Comparison of ENCODE assay signal across 18 cellular contexts in the genomic region with DNA sequence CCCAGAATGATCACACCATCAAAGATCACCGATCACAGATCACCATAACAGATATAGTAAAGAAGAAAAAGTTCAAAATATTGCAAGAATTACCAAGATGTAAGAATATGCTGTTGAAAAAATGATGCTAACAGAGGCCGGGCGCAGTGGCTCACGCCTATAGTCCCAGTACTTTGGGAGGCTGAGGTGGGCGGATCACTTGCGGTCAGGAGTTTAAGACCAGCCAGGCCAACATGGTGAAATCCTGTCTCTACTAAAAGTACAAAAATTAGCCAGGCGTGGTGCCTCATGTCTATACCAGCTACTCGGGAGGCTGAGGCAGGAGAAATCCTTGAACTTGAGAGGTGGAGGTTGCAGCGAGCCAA. TPM values are rescaled to one million over a fixed set of nuclear protein-coding genes. Genes with fewer than 3 reads are reported as not detected.
DNase-seq lines count a peak whose midpoint lies in the region; ATAC-seq and TF ChIP-seq lines count a peak whose summit lies in the region.
"Had no signal": no experiment of that assay in that cellular context is flagged by ENCODE, and none has a peak within 500 bp of the region (broad histone marks: within the 10 kb centered on the region; RNA-seq: fewer than 3 reads in every experiment).

No MANE protein-coding gene starts in this region.

- no peak for TF ChIP-seq EP300 in upper lobe of left lung (IDR thresholded peaks at IDR 0.05)

- TF ChIP-seq POLR2A in upper lobe of left lung (IDR thresholded peaks at IDR 0.05), result no peak

- no peak for TF ChIP-seq CTCF in endodermal cell (conservative IDR thresholded peaks at IDR 0.05)
- TF ChIP-seq CTCF in upper lobe of left lung (IDR thresholded peaks at IDR 0.05), result no peak

- peaks cover 2 to 6% of the 10 kb centered on the region in 2 donors for H3K9me3 Mint-ChIP-seq in activated T-cell treated with anti-CD3 and anti-CD28 coated beads, Interleukin-2, amount 50 U/mL, for 72 hours
- H3K9me3 Mint-ChIP-seq in endodermal cell, result peaks cover 2% of the 10 kb centered on the region

- peaks cover 8 to 11% of the 10 kb centered on the region in 2 donors for H3K36me3 Mint-ChIP-seq in activated T-cell treated with anti-CD3 and anti-CD28 coated beads, Interleukin-2, amount 50 U/mL, for 72 hours (ENCODE audit: insufficient read depth in 2 of 2)
- peaks cover 3% of the 10 kb centered on the region for H3K36me3 Mint-ChIP-seq in endodermal cell (ENCODE audit: low read depth)

- no peaks in the 10 kb centered on the region for H3K27me3 Mint-ChIP-seq in activated T-cell treated with anti-CD3 and anti-CD28 coated beads, Interleukin-2, amount 50 U/mL, for 72 hours (ENCODE audit: low read depth)
- no peaks in the 10 kb centered on the region for H3K27me3 Mint-ChIP-seq in endodermal cell (ENCODE audit: insufficient read depth)

- H3K27me3 ChIP-seq in endodermal cell (ENCODE audit: control insufficient read depth, insufficient read depth, low read length, poor library complexity, severe bottlenecking) (no peaks in the 10 kb centered on the region), upper lobe of left lung (no peaks in the 10 kb centered on the region)
- H3K27me3 ChIP-seq: pancreas had no signal

- peaks cover 10% of the 10 kb centered on the region for H3K4me1 ChIP-seq in endodermal cell (ENCODE audit: control insufficient read depth, insufficient read depth, low read length)
- no peaks in the 10 kb centered on the region for H3K4me1 ChIP-seq in upper lobe of left lung
- H3K4me1 ChIP-seq: left ventricle myocardium inferior, pancreas had no signal

- DNase-seq in stimulated activated CD4-positive, alpha-beta T cell treated with anti-CD3 and anti-CD28 coated beads, Interleukin-4, amount 100 ng/mL, for 24 hours, result peak; percentile 8
- DNase-seq in stimulated activated CD4-positive, alpha-beta T cell treated with anti-CD3 and anti-CD28 coated beads, Interleukin-4, amount 100 ng/mL, for 1 hour, result no peak
- DNase-seq in activated T-cell treated with anti-CD3 and anti-CD28 coated beads, Interleukin-2, amount 50 U/mL, for 72 hours, result peak in 1 of 2 donors; percentile 26
- DNase-seq in endodermal cell (no peak), hypothalamus (lab: John Stamatoyannopoulos, UW) (no peak), upper lobe of left lung (no peak)
- DNase-seq: activated CD8-positive, alpha-beta memory T cell treated with anti-CD3 and anti-CD28 coated beads, Interleukin-2, amount 50 U/mL, for 4 hours; AML-193; foreskin fibroblast; GOT3; left ventricle myocardium inferior; NCI-H2029 treated with DMSO at 0.1 percent for 48 hours; NCI-H524; pancreas; PC-3; SK-N-SH had no signal

- peak; percentile 3 for ATAC-seq in HG02884 (IDR thresholded peaks at IDR 0.05; ENCODE audit: unreplicated experiment)
- ATAC-seq in activated T-cell treated with anti-CD3 and anti-CD28 coated beads, Interleukin-2, amount 50 U/mL, for 72 hours (replicated peaks in 1 of 2), result peak in 1 of 2 donors; percentile 21
- no peak for ATAC-seq in HG02973 (IDR thresholded peaks at IDR 0.05; ENCODE audit: unreplicated experiment)
- no peak for ATAC-seq in upper lobe of left lung (ENCODE audit: low FRiP score in 2 of 2)
- ATAC-seq: pancreas, PC-3 had no signal

- no peak overlapping the region for H3K9ac ChIP-seq in endodermal cell (ENCODE audit: extremely low read depth, low read length, poor library complexity, severe bottlenecking)
- H3K9ac ChIP-seq: SK-N-SH had no signal

- H3K36me3 ChIP-seq in endodermal cell (ENCODE audit: control insufficient read depth, insufficient read depth, low read length) (no peaks in the 10 kb centered on the region), upper lobe of left lung (no peaks in the 10 kb centered on the region)
- H3K36me3 ChIP-seq: left ventricle myocardium inferior, pancreas had no signal

- H3K9me3 ChIP-seq in endodermal cell (ENCODE audit: control insufficient read depth, low read length), result peaks cover 6% of the 10 kb centered on the region
- no peaks in the 10 kb centered on the region for H3K9me3 ChIP-seq in upper lobe of left lung
- H3K9me3 ChIP-seq: pancreas, SK-N-SH had no signal

- H3K4me3 Mint-ChIP-seq in activated T-cell treated with anti-CD3 and anti-CD28 coated beads, Interleukin-2, amount 50 U/mL, for 72 hours, result peak overlapping the region; percentile 76 to 85
- no peak overlapping the region for H3K4me3 Mint-ChIP-seq in endodermal cell

- peaks cover 45% of the 10 kb centered on the region for H3K4me1 Mint-ChIP-seq in activated T-cell treated with anti-CD3 and anti-CD28 coated beads, Interleukin-2, amount 50 U/mL, for 72 hours (ENCODE audit: low read depth)
- H3K4me1 Mint-ChIP-seq in endodermal cell, result peaks cover 15% of the 10 kb centered on the region

- 94 to 95% methylated on average over 7 to 8 of the region's 9 CpGs for WGBS in endodermal cell (ENCODE audit: insufficient coverage in 1 of 2, insufficient read length in 1 of 2), 2 experiments
- 89 to 92% methylated on average over 9 of the region's 9 CpGs for WGBS in upper lobe of left lung, 2 donors

- H3K4me3 ChIP-seq in endodermal cell (ENCODE audit: low read length), result no peak overlapping the region
- no peak overlapping the region for H3K4me3 ChIP-seq in upper lobe of left lung
- H3K4me3 ChIP-seq: left ventricle myocardium inferior, pancreas had no signal

- H3K27ac ChIP-seq in endodermal cell (ENCODE audit: low read depth, low read length), result no peak overlapping the region
- no peak overlapping the region for H3K27ac ChIP-seq in upper lobe of left lung
- H3K27ac ChIP-seq: left ventricle myocardium inferior, pancreas had no signal

- H3K27ac Mint-ChIP-seq in activated T-cell treated with anti-CD3 and anti-CD28 coated beads, Interleukin-2, amount 50 U/mL, for 72 hours, result peak overlapping the region; percentile 98
- no peak overlapping the region for H3K27ac Mint-ChIP-seq in endodermal cell

RNA-seq across cellular contexts. Expression of a gene that starts 53.2 kb away (rescaled TPM):
- 10 to 100 TPM; 10.5 to 15.8 TPM for total RNA-seq in activated T-cell treated with anti-CD3 and anti-CD28 coated beads, Interleukin-2, amount 50 U/mL, for 72 hours
- 10 to 100 TPM in 1 of 2 donors, 1 to 10 TPM in 1; 8.4 to 14.7 TPM for total RNA-seq in endodermal cell
- 8.5 TPM for polyA plus RNA-seq in endodermal cell (2013, experiment 1 of 2)
- 8.0 TPM for polyA plus RNA-seq in endodermal cell (2013, experiment 2 of 2)
- 10 to 100 TPM; 12.5 to 32.5 (median 23.1) TPM for total RNA-seq in upper lobe of left lung
